In genomic region chr14:100239200-100239839, GRCh38 we compare ENCODE assay signal across 8 cellular contexts. TPM values are rescaled to one million over a fixed set of nuclear protein-coding genes. Genes with fewer than 3 reads are reported as not detected.
A peak's percentile ranks its signal among the peaks of the same experiment; 100 is the strongest.
DNase-seq lines count a peak whose midpoint lies in the region; ATAC-seq and TF ChIP-seq lines count a peak whose summit lies in the region.

No MANE protein-coding gene starts in this region.

- H3K27ac Mint-ChIP-seq in activated T-cell treated with anti-CD3 and anti-CD28 coated beads, Interleukin-2, amount 50 U/mL, for 24 hours: peak overlapping the region; percentile 95

- H3K9me3 Mint-ChIP-seq in activated T-cell treated with anti-CD3 and anti-CD28 coated beads, Interleukin-2, amount 50 U/mL, for 24 hours: no peaks in the 10 kb centered on the region

- H3K27ac ChIP-seq in gastroesophageal sphincter (peak overlapping the region; percentile 81 to 100 (median 100)), prostate gland (peak overlapping the region; percentile 98 to 99)

- H3K4me3 Mint-ChIP-seq in activated T-cell treated with anti-CD3 and anti-CD28 coated beads, Interleukin-2, amount 50 U/mL, for 24 hours: peak overlapping the region; percentile 85

- intact Hi-C loops in prostate gland (cut with DNase I): loop anchor here (5.0 kb wide), 1 partner anchor 138 kb away; the partner anchor contains the start of gene WDR25

- H3K9me3 ChIP-seq in BE2C (no peaks in the 10 kb centered on the region), gastroesophageal sphincter (no peaks in the 10 kb centered on the region), prostate gland (no peaks in the 10 kb centered on the region)

- no peaks in the 10 kb centered on the region for H3K27me3 Mint-ChIP-seq in activated T-cell treated with anti-CD3 and anti-CD28 coated beads, Interleukin-2, amount 50 U/mL, for 24 hours

- H3K27me3 ChIP-seq in BE2C (no peaks in the 10 kb centered on the region), gastroesophageal sphincter (no peaks in the 10 kb centered on the region), prostate gland (replicated peaks; ENCODE audit: insufficient read depth) (no peaks in the 10 kb centered on the region)

- TF ChIP-seq EP300 in gastroesophageal sphincter (IDR thresholded peaks at IDR 0.05): no peak

- TF ChIP-seq CTCF in BE2C (IDR thresholded peaks at IDR 0.05; ENCODE audit: low read depth, low read length) (no peak), gastroesophageal sphincter (IDR thresholded peaks at IDR 0.05) (no peak), prostate gland (IDR thresholded peaks at IDR 0.05) (no peak)

- ATAC-seq in HG03196 (IDR thresholded peaks at IDR 0.05; ENCODE audit: unreplicated experiment) (peak; percentile 0), gastroesophageal sphincter (no peak), HG03354 (IDR thresholded peaks at IDR 0.05; ENCODE audit: poor library complexity, severe bottlenecking, unreplicated experiment) (no peak)

- TF ChIP-seq POLR2A in gastroesophageal sphincter (IDR thresholded peaks at IDR 0.05): no peak
- TF ChIP-seq POLR2A in prostate gland (IDR thresholded peaks at IDR 0.05): no peak

- peak; percentile 26 for DNase-seq in BE2C
- peak; percentile 53 for DNase-seq in activated T-cell treated with anti-CD3 and anti-CD28 coated beads, Interleukin-2, amount 50 U/mL, for 24 hours
- no peak for DNase-seq in prostate gland (ENCODE audit: low spot score)
- DNase-seq in NCI-H226: no peak
- DNase-seq in UCSD-AML1 (lab: John Stamatoyannopoulos, UW; ENCODE audit: unreplicated experiment): no peak

- peaks cover 59% of the 10 kb centered on the region for H3K4me1 Mint-ChIP-seq in activated T-cell treated with anti-CD3 and anti-CD28 coated beads, Interleukin-2, amount 50 U/mL, for 24 hours (ENCODE audit: low read depth)

- no peaks in the 10 kb centered on the region for H3K4me1 ChIP-seq in BE2C
- H3K4me1 ChIP-seq in gastroesophageal sphincter: peaks cover 0 to 68% (median 39%) of the 10 kb centered on the region in 3 donors
- H3K4me1 ChIP-seq in prostate gland (replicated peaks): peaks cover 14% of the 10 kb centered on the region

- WGBS in gastroesophageal sphincter (ENCODE audit: low coverage in 1 of 2), 2 donors: no CpG with 5 or more reads among the region's 95 CpGs
- under 1% methylated on average over 71 of the region's 95 CpGs for WGBS in prostate gland

- H3K36me3 ChIP-seq in BE2C: peaks cover 17% of the 10 kb centered on the region
- no peaks in the 10 kb centered on the region for H3K36me3 ChIP-seq in gastroesophageal sphincter
- no peaks in the 10 kb centered on the region for H3K36me3 ChIP-seq in prostate gland

- H3K4me3 ChIP-seq in BE2C (ENCODE audit: low read depth, low read length) (peak overlapping the region; percentile 85), gastroesophageal sphincter (peak overlapping the region; percentile 95 to 100), prostate gland (peak overlapping the region; percentile 99 to 100)

- H3K36me3 Mint-ChIP-seq in activated T-cell treated with anti-CD3 and anti-CD28 coated beads, Interleukin-2, amount 50 U/mL, for 24 hours (ENCODE audit: low read depth): peaks cover 74% of the 10 kb centered on the region

RNA-seq across cellular contexts. Expression of gene YY1, which starts 0.4 kb away (rescaled TPM):
- polyA plus RNA-seq in BE2C (2012; ENCODE audit: insufficient read depth, insufficient read length, low read depth): 87.1 TPM
- total RNA-seq in gastroesophageal sphincter (10 to 100 TPM; 55.1 to 76.3 (median 62.5) TPM), prostate gland (10 to 100 TPM; 44.4 to 60.7 TPM)

Comparison
In these comparisons a context has a peak if more than half of its experiments do, and no peak if none do; other contexts are left out.
1. DNase-seq: peak in BE2C (single experiment) and activated T-cell treated with anti-CD3 and anti-CD28 coated beads, Interleukin-2, amount 50 U/mL, for 24 hours (single experiment); none in prostate gland (single experiment), NCI-H226 (single experiment) and UCSD-AML1 (single experiment).
2. Peak in every context shown above with its lines, with median percentiles within 50 percentile points of each other: H3K4me3 ChIP-seq.